Comparison of ENCODE assay signal across 27 cellular contexts in the genomic region with DNA sequence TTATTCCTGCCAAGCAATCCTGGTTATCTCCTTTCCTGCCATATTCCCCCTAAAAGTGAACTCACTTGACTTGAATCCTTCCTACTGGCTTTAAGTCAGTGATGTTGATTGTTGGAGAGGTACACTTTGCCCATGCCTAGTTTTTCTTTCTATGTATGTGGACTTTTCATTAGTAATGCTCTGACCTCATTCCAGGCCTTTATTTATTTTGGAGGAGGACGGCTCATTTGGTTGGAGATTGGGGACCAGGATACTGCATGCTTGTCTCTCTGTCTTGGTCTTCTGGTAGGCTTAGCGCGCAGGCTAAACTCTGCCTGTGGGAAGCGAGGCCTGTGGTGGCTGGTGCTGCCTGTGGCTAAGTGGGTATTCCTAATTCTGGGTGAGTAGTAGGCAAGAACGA. TPM values are rescaled to one million over a fixed set of nuclear protein-coding genes. Genes with fewer than 3 reads are reported as not detected.
A peak's percentile ranks its signal among the peaks of the same experiment; 100 is the strongest.
DNase-seq lines count a peak whose midpoint lies in the region; ATAC-seq, FAIRE-seq and TF ChIP-seq lines count a peak whose summit lies in the region.
"Had no signal": no experiment of that assay in that cellular context is flagged by ENCODE, and none has a peak within 500 bp of the region (broad histone marks: within the 10 kb centered on the region; RNA-seq: fewer than 3 reads in every experiment).

No MANE protein-coding gene starts in this region.

- H3K36me3 ChIP-seq in astrocyte (ENCODE audit: insufficient read depth, low read length) (no peaks in the 10 kb centered on the region), mesenchymal stem cell (ENCODE audit: control insufficient read depth in 1 of 2, insufficient read depth in 2 of 2, low read depth in 1 of 2, low read length in 2 of 2) (no peaks in the 10 kb centered on the region)

- H3K79me2 ChIP-seq in astrocyte (ENCODE audit: insufficient read depth, low read length): no peaks in the 10 kb centered on the region

- H4K8ac ChIP-seq in mesenchymal stem cell (ENCODE audit: low read length): no peak overlapping the region

- no peaks in the 10 kb centered on the region for H3K79me1 ChIP-seq in mesenchymal stem cell (replicated peaks; ENCODE audit: low read length, poor library complexity, severe bottlenecking)

- H3K4me3 Mint-ChIP-seq in astrocyte (ENCODE audit: unreplicated experiment): no peak overlapping the region
- H3K4me3 Mint-ChIP-seq: CD4-positive, alpha-beta memory T cell had no signal

- H3K27ac Mint-ChIP-seq in astrocyte (ENCODE audit: unreplicated experiment): no peak overlapping the region
- H3K27ac Mint-ChIP-seq: CD4-positive, alpha-beta memory T cell had no signal

- H2BK15ac ChIP-seq in mesenchymal stem cell (ENCODE audit: low read depth, poor library complexity, severe bottlenecking): no peak overlapping the region

- H2BK12ac ChIP-seq in mesenchymal stem cell (ENCODE audit: low read length in 2 of 2): no peak overlapping the region

- H3K4me2 ChIP-seq in astrocyte (ENCODE audit: low read length) (no peak overlapping the region), mesenchymal stem cell (ENCODE audit: low read length, poor library complexity, severe bottlenecking) (no peak overlapping the region)

- H3K4me3 ChIP-seq in astrocyte (ENCODE audit: insufficient read depth, low read depth, low read length) (no peak overlapping the region), mesenchymal stem cell (ENCODE audit: insufficient read depth in 1 of 2, low read depth in 1 of 2, low read length in 2 of 2) (no peak overlapping the region)
- H3K4me3 ChIP-seq: GM12878 had no signal

- H3K14ac ChIP-seq in mesenchymal stem cell (ENCODE audit: low read length in 2 of 2): no peak overlapping the region

- no peaks in the 10 kb centered on the region for H4K20me1 ChIP-seq in astrocyte (ENCODE audit: insufficient read depth, low read length)

- FAIRE-seq in GM19239 (lab: Jason Lieb, UNC) (peak; percentile 64), astrocyte (lab: Jason Lieb, UNC) (no peak), RCC 7860 (lab: Jason Lieb, UNC) (no peak)
- FAIRE-seq: A204.1, G401.6 had no signal

- peaks cover 22% of the 10 kb centered on the region for H3K4me1 ChIP-seq in astrocyte (ENCODE audit: insufficient read depth, low read length)
- peaks cover 20% of the 10 kb centered on the region for H3K4me1 ChIP-seq in mesenchymal stem cell (ENCODE audit: control insufficient read depth, insufficient read depth, low read depth, low read length)

- H3K27me3 Mint-ChIP-seq in astrocyte (ENCODE audit: low read depth, unreplicated experiment): peaks cover 3% of the 10 kb centered on the region

- H2AFZ ChIP-seq in astrocyte (ENCODE audit: low read depth, low read length) (no peak overlapping the region), mesenchymal stem cell (ENCODE audit: low read depth, low read length) (no peak overlapping the region)

- H2BK5ac ChIP-seq in mesenchymal stem cell (ENCODE audit: low read depth, low read length, poor library complexity, severe bottlenecking): no peak overlapping the region

- peak overlapping the region; percentile 3 for H2AK5ac ChIP-seq in mesenchymal stem cell (ENCODE audit: low read length, severe bottlenecking)

- H3K9ac ChIP-seq in astrocyte (ENCODE audit: low read length) (no peak overlapping the region), mesenchymal stem cell (ENCODE audit: low read length) (no peak overlapping the region)

- no peaks in the 10 kb centered on the region for H3K9me3 ChIP-seq in astrocyte (ENCODE audit: insufficient read depth, low read depth, low read length)
- no peaks in the 10 kb centered on the region for H3K9me3 ChIP-seq in mesenchymal stem cell (ENCODE audit: control insufficient read depth, low read length)

- H3K4me1 Mint-ChIP-seq in astrocyte (ENCODE audit: low read depth, unreplicated experiment): peaks cover 25% of the 10 kb centered on the region
- H3K4me1 Mint-ChIP-seq: CD4-positive, alpha-beta memory T cell had no signal

- H3K36me3 Mint-ChIP-seq in astrocyte (ENCODE audit: low read depth, unreplicated experiment): no peaks in the 10 kb centered on the region
- H3K36me3 Mint-ChIP-seq: CD4-positive, alpha-beta memory T cell had no signal

- no peak for TF ChIP-seq CTCF in astrocyte (IDR thresholded peaks at IDR 0.05; ENCODE audit: insufficient read depth, low read depth, low read length)

- H3K4ac ChIP-seq in mesenchymal stem cell (ENCODE audit: low read depth in 1 of 2, low read length in 2 of 2): no peak overlapping the region

- H3K27ac ChIP-seq in astrocyte (ENCODE audit: low read depth, low read length) (no peak overlapping the region), mesenchymal stem cell (ENCODE audit: low read length, poor library complexity, severe bottlenecking) (no peak overlapping the region)
- H3K27ac ChIP-seq: HL-60, RWPE1 had no signal

- WGBS in mesenchymal stem cell: 94% methylated on average over 4 of the region's 5 CpGs

- ATAC-seq in SK-N-SH treated with all-trans-retinoic acid at 6 μM for 48 hours: no peak
- ATAC-seq: HCT116 had no signal

- no peaks in the 10 kb centered on the region for H3K27me3 ChIP-seq in astrocyte (ENCODE audit: insufficient read depth, low read length)
- H3K27me3 ChIP-seq in mesenchymal stem cell (ENCODE audit: control insufficient read depth in 1 of 2, insufficient read depth in 1 of 2, low read length in 2 of 2): no peaks in the 10 kb centered on the region

- no peak overlapping the region for H3K18ac ChIP-seq in mesenchymal stem cell (ENCODE audit: low read depth in 1 of 2, low read length in 2 of 2)

- no peak overlapping the region for H2BK120ac ChIP-seq in mesenchymal stem cell (ENCODE audit: low read depth, low read length)

- no peak overlapping the region for H3K23ac ChIP-seq in mesenchymal stem cell (ENCODE audit: low read length in 2 of 2)

- no peak overlapping the region for H4K91ac ChIP-seq in mesenchymal stem cell (ENCODE audit: low read length)

- DNase-seq in GM19239 (ENCODE audit: insufficient read length, low spot score) (no peak), astrocyte (ENCODE audit: low read depth) (peak; percentile 26), mesenchymal stem cell (no peak), RCC 7860 (ENCODE audit: low spot score) (no peak), HUDEP-2 (lab: John Stamatoyannopoulos, UW; ENCODE audit: unreplicated experiment in 76 of 76) (no peak)
- DNase-seq in stimulated activated CD4-positive, alpha-beta T cell treated with anti-CD3 and anti-CD28 coated beads, Interleukin-1b, Interleukin-23, amount 100 ng/mL, for 48 hours: no peak
- DNase-seq: AML-193; C1 segment of cervical spinal cord; CD4-positive, alpha-beta memory T cell; COR-L47; DMS53; KBM-7; NCI-H1105 treated with DMSO at 0.1 percent for 48 hours; NCI-H146; NCI-H1930; NCI-H446 treated with DMSO at 0.1 percent for 48 hours; NCI-H526; NCI-H82; NK-92 treated with Interleukin-12 subunit alpha and Interleukin-12 subunit beta, amount 100 ng/mL, for 24 hours; SHP77 had no signal

- H3K9me3 Mint-ChIP-seq in astrocyte (ENCODE audit: unreplicated experiment): no peaks in the 10 kb centered on the region

TF ChIP-seq in SK-N-SH treated with all-trans-retinoic acid at 6 μM for 48 hours, 23 proteins besides CTCF, POLR2A, EP300 and RAD21 (continues in another document):
- TF ChIP-seq ARNTL (CRISPR knock-in tag; IDR thresholded peaks at IDR 0.05; ENCODE audit: borderline replicate concordance, low read depth): no peak
- no peak for TF ChIP-seq POU6F1 (CRISPR knock-in tag; IDR thresholded peaks at IDR 0.05; ENCODE audit: borderline replicate concordance, low read depth)
- no peak for TF ChIP-seq ESRRG (CRISPR knock-in tag; IDR thresholded peaks at IDR 0.05)
- no peak for TF ChIP-seq CREB5 (CRISPR knock-in tag; IDR thresholded peaks at IDR 0.05; ENCODE audit: low read depth)
- TF ChIP-seq BACH2 (CRISPR knock-in tag; IDR thresholded peaks at IDR 0.05; ENCODE audit: borderline replicate concordance): no peak
- no peak for TF ChIP-seq ZNF8 (CRISPR knock-in tag; IDR thresholded peaks at IDR 0.05)
- TF ChIP-seq ZNF565 (CRISPR knock-in tag; conservative IDR thresholded peaks at IDR 0.05; ENCODE audit: low read depth): no peak
- no peak for TF ChIP-seq GLIS3 (CRISPR knock-in tag; IDR thresholded peaks at IDR 0.05)
- no peak for TF ChIP-seq SNAI2 (CRISPR knock-in tag; IDR thresholded peaks at IDR 0.05)

RNA-seq across cellular contexts. Expression of gene MTMR10, which starts 29.1 kb away (rescaled TPM):
- 11.9 and 14.8 TPM in 2 replicates for total RNA-seq in astrocyte
- 6.6 TPM for polyA plus RNA-seq in mesenchymal stem cell (2013, experiment 1 of 2)
- 6.7 TPM for polyA plus RNA-seq in mesenchymal stem cell (2013, experiment 2 of 2)
